ENCODE assay signal across 8 cellular contexts in the genomic region with DNA sequence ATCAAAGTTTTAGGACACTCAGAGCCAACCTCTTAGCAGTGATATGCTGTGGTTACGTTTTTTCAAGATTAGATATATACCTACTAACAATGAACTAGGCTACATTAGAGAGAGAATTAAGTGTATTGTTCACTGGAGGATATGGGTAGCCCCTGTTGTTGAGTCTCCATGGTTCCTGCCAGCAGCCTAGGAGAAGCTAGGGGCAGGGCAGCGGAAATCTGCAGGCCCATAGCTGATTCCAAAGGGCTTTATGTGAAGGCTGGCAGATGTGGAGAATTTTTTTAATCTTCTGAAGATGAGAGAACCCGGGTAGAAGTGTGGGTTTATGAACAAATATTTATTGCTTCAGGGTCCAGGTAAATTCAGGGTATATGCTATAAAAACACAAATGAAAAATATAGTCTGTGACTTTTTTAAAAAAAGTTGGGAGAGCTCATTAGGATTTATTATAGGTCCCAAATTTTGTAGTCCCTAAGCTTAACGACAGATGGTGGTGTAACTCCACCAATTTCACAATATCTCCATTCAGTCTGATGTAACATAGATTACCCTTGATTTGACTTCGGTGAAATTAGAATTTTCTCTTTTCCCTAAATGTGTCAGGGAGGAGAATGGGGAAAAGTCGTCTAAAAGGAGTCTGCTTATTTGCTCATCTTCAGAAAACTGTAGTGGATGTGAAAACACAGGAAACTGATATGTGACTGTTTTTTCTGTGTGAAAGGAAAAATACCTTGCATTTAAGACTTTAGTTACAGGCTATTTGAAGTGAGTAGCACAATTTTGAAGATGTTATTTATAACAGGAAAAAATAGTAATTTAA.
DNase-seq lines count a peak whose midpoint lies in the region; ATAC-seq and TF ChIP-seq lines count a peak whose summit lies in the region.

No MANE protein-coding gene starts in this region.

- peak overlapping the region; percentile 34 to 87 (median 72) for H3K4me3 ChIP-seq in stomach

- DNase-seq in NCI-H510A treated with DMSO at 0.1 percent for 48 hours (lab: John Stamatoyannopoulos, UW) (peak; percentile 41), NCI-H510A (lab: John Stamatoyannopoulos, UW) (no peak), NCI-H1105 (lab: John Stamatoyannopoulos, UW) (peak; percentile 34), hepatic stellate cell (ENCODE audit: low spot score) (peak; percentile 30), stomach (no peak), omental fat pad (ENCODE audit: low spot score) (no peak)

- WGBS in stomach, 5 donors: 19 to 27% (median 22%) methylated on average over 6 of the region's 6 CpGs

- TF ChIP-seq CTCF in VCaP (conservative IDR thresholded peaks at IDR 0.05): peak; percentile 79
- peak in 4 of 7 experiments; percentile 30 to 64 (median 56) for TF ChIP-seq CTCF in stomach (IDR thresholded peaks at IDR 0.05)
- no peak for TF ChIP-seq CTCF in omental fat pad (IDR thresholded peaks at IDR 0.05)

- no peak for TF ChIP-seq EP300 in stomach (IDR thresholded peaks at IDR 0.05)

- ATAC-seq in omental fat pad (ENCODE audit: low FRiP score): no peak
- ATAC-seq in HG02763 (IDR thresholded peaks at IDR 0.05; ENCODE audit: unreplicated experiment): no peak

- intact Hi-C loops in stomach (cut with DNase I; ENCODE audit: low total_unique reads): no loop called here

- H3K27me3 ChIP-seq in stomach: peaks cover 0 to 57% (median 54%) of the 10 kb centered on the region in 3 donors

- H3K27ac ChIP-seq in VCaP: no peak overlapping the region
- H3K27ac ChIP-seq in stomach: peak overlapping the region in 1 of 5 donors; percentile 93

- TF ChIP-seq POLR2A in stomach (IDR thresholded peaks at IDR 0.05): no peak

- H3K36me3 ChIP-seq in stomach: no peaks in the 10 kb centered on the region

- H3K9me3 ChIP-seq in stomach: peaks cover 0 to 4% (median 0%) of the 10 kb centered on the region in 4 donors

- peaks cover 21 to 52% (median 44%) of the 10 kb centered on the region in 4 donors for H3K4me1 ChIP-seq in stomach

Comparison
In these comparisons a context has a peak if more than half of its experiments do, and no peak if none do; other contexts are left out.
1. DNase-seq: peak in NCI-H510A treated with DMSO at 0.1 percent for 48 hours (single experiment), NCI-H1105 (single experiment) and hepatic stellate cell (single experiment); none in NCI-H510A (single experiment), stomach (single experiment) and omental fat pad (single experiment).
2. CTCF ChIP-seq: peak in VCaP (single experiment) and stomach (4 of 7); none in omental fat pad (0 of 3).